Comparison of ENCODE assay signal across 28 cellular contexts in genomic region chr1:36977736-36978314, GRCh38. TPM values are rescaled to one million over a fixed set of nuclear protein-coding genes. Genes with fewer than 3 reads are reported as not detected.
"Had no signal": no experiment of that assay in that cellular context is flagged by ENCODE, and none has a peak within 500 bp of the region (broad histone marks: within the 10 kb centered on the region; RNA-seq: fewer than 3 reads in every experiment).

No MANE protein-coding gene starts in this region.

- H3K4me1 Mint-ChIP-seq: activated CD4-positive, alpha-beta memory T cell treated with anti-CD3 and anti-CD28 coated beads, Interleukin-2, amount 10 ng/mL, durations not matched to agents 7 days and 5 days; activated CD4-positive, alpha-beta T cell treated with anti-CD3 and anti-CD28 coated beads, Interleukin-2, amount 10 ng/mL, durations not matched to agents 7 days and 5 days; activated T-helper 17 cell treated with anti-CD3 and anti-CD28 coated beads, Interleukin-2, amount 50 U/mL, for 72 hours; central memory CD8-positive, alpha-beta T cell had no signal

- H3K27me3 ChIP-seq: brain microvascular endothelial cell, foreskin keratinocyte had no signal

- H3K27ac ChIP-seq: brain microvascular endothelial cell, coronary artery, esophagus muscularis mucosa, foreskin keratinocyte, gastrocnemius medialis, heart right ventricle had no signal

- H3K36me3 ChIP-seq: brain microvascular endothelial cell, esophagus muscularis mucosa, gastrocnemius medialis, heart right ventricle had no signal

- H3K36me3 Mint-ChIP-seq: activated naive CD8-positive, alpha-beta T cell had no signal

- H3K4me1 ChIP-seq: esophagus muscularis mucosa, foreskin keratinocyte, gastrocnemius medialis, heart right ventricle had no signal

- H3K27ac Mint-ChIP-seq: activated CD4-positive, alpha-beta memory T cell treated with anti-CD3 and anti-CD28 coated beads, Interleukin-2, amount 10 ng/mL, durations not matched to agents 7 days and 5 days; activated CD4-positive, alpha-beta T cell treated with anti-CD3 and anti-CD28 coated beads, Interleukin-2, amount 10 ng/mL, durations not matched to agents 7 days and 5 days; activated naive CD8-positive, alpha-beta T cell; activated T-helper 17 cell treated with anti-CD3 and anti-CD28 coated beads, Interleukin-2, amount 50 U/mL, for 72 hours; dendritic cell treated with granulocyte-macrophage colony-stimulating factor and Interleukin-4, amounts not matched to agents 40 ng/mL and 50 ng/mL, for 4 days; effector memory CD8-positive, alpha-beta T cell had no signal

- ATAC-seq: activated T-cell treated with anti-CD3 and anti-CD28 coated beads, Interleukin-2, amount 50 U/mL, for 4 hours; activated T-helper 17 cell treated with anti-CD3 and anti-CD28 coated beads, Interleukin-2, amount 50 U/mL, for 72 hours; effector memory CD8-positive, alpha-beta T cell; foreskin keratinocyte; gastrocnemius medialis; heart right ventricle had no signal

- H3K9me3 Mint-ChIP-seq: activated CD4-positive, alpha-beta memory T cell treated with anti-CD3 and anti-CD28 coated beads, Interleukin-2, amount 10 ng/mL, durations not matched to agents 7 days and 5 days; activated T-cell treated with anti-CD3 and anti-CD28 coated beads, Interleukin-2, amount 50 U/mL, for 4 hours; activated T-helper 17 cell treated with anti-CD3 and anti-CD28 coated beads, Interleukin-2, amount 50 U/mL, for 72 hours; central memory CD8-positive, alpha-beta T cell; dendritic cell treated with granulocyte-macrophage colony-stimulating factor and Interleukin-4, amounts not matched to agents 40 ng/mL and 50 ng/mL, for 4 days had no signal

- H3K4me3 Mint-ChIP-seq: activated CD4-positive, alpha-beta memory T cell treated with anti-CD3 and anti-CD28 coated beads, Interleukin-2, amount 10 ng/mL, durations not matched to agents 7 days and 5 days; activated CD4-positive, alpha-beta T cell treated with anti-CD3 and anti-CD28 coated beads, Interleukin-2, amount 10 ng/mL, durations not matched to agents 7 days and 5 days; activated naive CD8-positive, alpha-beta T cell; activated T-cell treated with anti-CD3 and anti-CD28 coated beads, Interleukin-2, amount 50 U/mL, for 4 hours; activated T-helper 17 cell treated with anti-CD3 and anti-CD28 coated beads, Interleukin-2, amount 50 U/mL, for 72 hours; central memory CD8-positive, alpha-beta T cell; dendritic cell treated with granulocyte-macrophage colony-stimulating factor and Interleukin-4, amounts not matched to agents 40 ng/mL and 50 ng/mL, for 4 days; effector memory CD8-positive, alpha-beta T cell had no signal

- H3K4me3 ChIP-seq: coronary artery, esophagus muscularis mucosa, gastrocnemius medialis, heart right ventricle had no signal

- DNase-seq: activated CD4-positive, alpha-beta memory T cell treated with anti-CD3 and anti-CD28 coated beads, Interleukin-2, amount 10 ng/mL, durations not matched to agents 7 days and 5 days; activated CD4-positive, alpha-beta T cell treated with anti-CD3 and anti-CD28 coated beads for 4 hours; activated CD4-positive, alpha-beta T cell treated with anti-CD3 and anti-CD28 coated beads, Interleukin-2, amount 10 ng/mL, durations not matched to agents 7 days and 5 days; activated CD4-positive, alpha-beta T cell treated with anti-CD3 and anti-CD28 coated beads, Interleukin-2, amount 50 U/mL, for 4 hours; activated CD4-positive, CD25-positive, alpha-beta regulatory T cell; activated CD4-positive, CD25-positive, alpha-beta regulatory T cell treated with anti-CD3 and anti-CD28 coated beads, Interleukin-2, amount 50 U/mL, for 72 hours; activated effector memory CD4-positive, alpha-beta T cell treated with Interleukin-2 at 50 U/mL for 16 hours; activated gamma-delta T cell treated with Interleukin-2 at 50 U/mL for 16 hours; activated naive CD4-positive, alpha-beta T cell treated with anti-CD3 and anti-CD28 coated beads, Interleukin-2, amount 50 U/mL, for 16 hours; activated naive CD4-positive, alpha-beta T cell treated with Interleukin-2 at 50 U/mL for 16 hours; activated T-cell treated with anti-CD3 and anti-CD28 coated beads, Interleukin-2, amount 50 U/mL, for 4 hours; amniotic stem cell; anterior cingulate cortex; brain microvascular endothelial cell; effector CD4-positive, alpha-beta T cell; effector memory CD8-positive, alpha-beta T cell; erythroblast; foreskin keratinocyte; gastrocnemius medialis; heart right ventricle; T-helper 2 cell had no signal

- H3K9me3 ChIP-seq: gastrocnemius medialis had no signal

- H3K27me3 Mint-ChIP-seq: activated CD4-positive, alpha-beta memory T cell treated with anti-CD3 and anti-CD28 coated beads, Interleukin-2, amount 10 ng/mL, durations not matched to agents 7 days and 5 days; activated CD4-positive, alpha-beta T cell treated with anti-CD3 and anti-CD28 coated beads, Interleukin-2, amount 10 ng/mL, durations not matched to agents 7 days and 5 days had no signal

RNA-seq across cellular contexts. Expression of gene GRIK3, which starts 56.5 kb away (rescaled TPM):
- total RNA-seq: activated CD4-positive, alpha-beta memory T cell treated with anti-CD3 and anti-CD28 coated beads, Interleukin-2, amount 10 ng/mL, durations not matched to agents 7 days and 5 days; activated CD4-positive, alpha-beta T cell treated with anti-CD3 and anti-CD28 coated beads, Interleukin-2, amount 10 ng/mL, durations not matched to agents 7 days and 5 days; activated T-cell treated with anti-CD3 and anti-CD28 coated beads, Interleukin-2, amount 50 U/mL, for 4 hours; activated T-helper 17 cell treated with anti-CD3 and anti-CD28 coated beads, Interleukin-2, amount 50 U/mL, for 72 hours; foreskin keratinocyte; T-helper 1 cell treated with Interleukin-12 subunit alpha and Interleukin-12 subunit beta and Interleukin-4 antibody, amounts not matched to agents 30 ng/mL and 1 ng/mL, for 36 hours had no signal
- polyA plus RNA-seq: foreskin keratinocyte had no signal
